10 cellular contexts compared by ENCODE assay signal in genomic region chr19:38676878-38677646, GRCh38. TPM values are rescaled to one million over a fixed set of nuclear protein-coding genes. Genes with fewer than 3 reads are reported as not detected.
DNase-seq lines count a peak whose midpoint lies in the region; ATAC-seq, FAIRE-seq and TF ChIP-seq lines count a peak whose summit lies in the region.
"Had no signal": no experiment of that assay in that cellular context is flagged by ENCODE, and none has a peak within 500 bp of the region (broad histone marks: within the 10 kb centered on the region; RNA-seq: fewer than 3 reads in every experiment).

No MANE protein-coding gene starts in this region.

- WGBS in right cardiac atrium = 70% methylated on average over 11 of the region's 11 CpGs

- DNase-seq in GM23338 (ENCODE audit: low spot score) (no peak), right cardiac atrium (peak in 1 of 3 donors; percentile 44), UCSD-AML1 (lab: John Stamatoyannopoulos, UW; ENCODE audit: unreplicated experiment) (no peak), left lobe of liver (ENCODE audit: low spot score) (no peak), omental fat pad (ENCODE audit: low spot score) (no peak), RCC 7860 (ENCODE audit: low spot score) (no peak)
- DNase-seq: naive thymus-derived CD8-positive, alpha-beta T cell; SIG-M5 had no signal

- no peak overlapping the region; the same call in 1 of the 2 replicates for H3K27ac Mint-ChIP-seq in GM23338
- peak overlapping the region; percentile 35 for H3K27ac Mint-ChIP-seq in activated T-helper 17 cell treated with anti-CD3 and anti-CD28 coated beads, Interleukin-2, amount 50 U/mL, for 72 hours

- H3K9me3 Mint-ChIP-seq in GM23338 = no peaks in the 10 kb centered on the region
- no peaks in the 10 kb centered on the region for H3K9me3 Mint-ChIP-seq in activated T-helper 17 cell treated with anti-CD3 and anti-CD28 coated beads, Interleukin-2, amount 50 U/mL, for 72 hours
- H3K9me3 Mint-ChIP-seq: naive thymus-derived CD8-positive, alpha-beta T cell had no signal

- H3K9me2 ChIP-seq in GM23338 (ENCODE audit: insufficient read depth) = no peaks in the 10 kb centered on the region

- no peaks in the 10 kb centered on the region for H3K27me3 ChIP-seq in GM23338 (ENCODE audit: insufficient read depth)
- no peaks in the 10 kb centered on the region for H3K27me3 ChIP-seq in right cardiac atrium (ENCODE audit: control insufficient read depth, insufficient read depth)

- H4K20me1 ChIP-seq in GM23338 (replicated peaks; ENCODE audit: insufficient read depth) = peaks cover 13% of the 10 kb centered on the region

- no peaks in the 10 kb centered on the region for H3K9me3 ChIP-seq in right cardiac atrium (ENCODE audit: control insufficient read depth, low read length)

- H3K4me1 ChIP-seq in GM23338 (ENCODE audit: insufficient read depth) (peaks cover 37% of the 10 kb centered on the region), right cardiac atrium (ENCODE audit: control insufficient read depth, insufficient read depth, low read length) (peaks cover 47% of the 10 kb centered on the region)

- no peaks in the 10 kb centered on the region; the same call in 1 of the 2 replicates for H3K36me3 ChIP-seq in GM23338 (ENCODE audit: insufficient read depth)

- H3K27me3 Mint-ChIP-seq in GM23338 (ENCODE audit: insufficient read depth, low read depth, poor library complexity) = peaks cover 10% of the 10 kb centered on the region
- H3K27me3 Mint-ChIP-seq in activated T-helper 17 cell treated with anti-CD3 and anti-CD28 coated beads, Interleukin-2, amount 50 U/mL, for 72 hours = no peaks in the 10 kb centered on the region

- H3K4me1 Mint-ChIP-seq in GM23338 = peaks cover 53% of the 10 kb centered on the region
- peaks cover 63% of the 10 kb centered on the region for H3K4me1 Mint-ChIP-seq in activated T-helper 17 cell treated with anti-CD3 and anti-CD28 coated beads, Interleukin-2, amount 50 U/mL, for 72 hours

- H3K4me3 ChIP-seq in GM23338 = no peak overlapping the region
- H3K4me3 ChIP-seq in right cardiac atrium (ENCODE audit: low read length) = no peak overlapping the region
- no peak overlapping the region for H3K4me3 ChIP-seq in skin epidermis

- FAIRE-seq in RCC 7860 (lab: Jason Lieb, UNC) = no peak

- H2AFZ ChIP-seq in GM23338 = no peak overlapping the region

- intact Hi-C loops in right cardiac atrium (cut with DNase I) = no loop called here

- peaks cover 3% of the 10 kb centered on the region for H3F3A ChIP-seq in GM23338 (replicated peaks; ENCODE audit: low read depth)

- peaks cover 96% of the 10 kb centered on the region for H3K79me2 ChIP-seq in GM23338 (replicated peaks; ENCODE audit: insufficient read depth)

- TF ChIP-seq CTCF in GM23338 (conservative IDR thresholded peaks at IDR 0.05; ENCODE audit: low read depth in 2 of 2) (no peak), omental fat pad (IDR thresholded peaks at IDR 0.05) (no peak)

- H3K4me2 ChIP-seq in GM23338 = no peak overlapping the region

- H3K27ac ChIP-seq in GM23338 (ENCODE audit: low read depth) (peak overlapping the region; percentile 88), right cardiac atrium (ENCODE audit: low read length) (peak overlapping the region; percentile 99), skin epidermis (peak overlapping the region in 20 of 21 experiments; percentile 8 to 92 (median 81))

- ATAC-seq in GM23338 = no peak
- no peak for ATAC-seq in activated T-helper 17 cell treated with anti-CD3 and anti-CD28 coated beads, Interleukin-2, amount 50 U/mL, for 72 hours (replicated peaks)
- no peak for ATAC-seq in right cardiac atrium
- ATAC-seq in left lobe of liver = no peak
- ATAC-seq in omental fat pad (ENCODE audit: low FRiP score) = no peak
- ATAC-seq: naive thymus-derived CD8-positive, alpha-beta T cell had no signal

- H3K4me3 Mint-ChIP-seq in GM23338 = no peak overlapping the region; the same call in 2 of the 3 replicates
- peak overlapping the region; percentile 32 for H3K4me3 Mint-ChIP-seq in activated T-helper 17 cell treated with anti-CD3 and anti-CD28 coated beads, Interleukin-2, amount 50 U/mL, for 72 hours

- H3K36me3 Mint-ChIP-seq in GM23338 (ENCODE audit: low read depth) = peaks cover 26% of the 10 kb centered on the region
- peaks cover 30% of the 10 kb centered on the region for H3K36me3 Mint-ChIP-seq in activated T-helper 17 cell treated with anti-CD3 and anti-CD28 coated beads, Interleukin-2, amount 50 U/mL, for 72 hours (ENCODE audit: low read depth)

TF ChIP-seq in GM23338, 12 proteins besides CTCF, POLR2A, EP300 and RAD21:
- TF ChIP-seq POLR2AphosphoS5 (IDR thresholded peaks at IDR 0.05; ENCODE audit: low read depth) (0 out of 2 replicates have a peak, but pooled peaks have one; percentile 25), NANOG (IDR thresholded peaks at IDR 0.05; ENCODE audit: borderline replicate concordance) (no peak), ZNF331 (CRISPR knock-in tag; IDR thresholded peaks at IDR 0.05; ENCODE audit: low read depth) (no peak), JUNB (IDR thresholded peaks at IDR 0.05; ENCODE audit: unreplicated experiment) (no peak), STAT1 (IDR thresholded peaks at IDR 0.05; ENCODE audit: unreplicated experiment) (no peak), EZH2 (IDR thresholded peaks at IDR 0.05; ENCODE audit: low read depth, unreplicated experiment) (no peak)

RNA-seq across cellular contexts. Expression of gene ACTN4, which starts 29.6 kb away (rescaled TPM):
- total RNA-seq in GM23338 (2014; rRNA removed; shearing (Covaris generic)) = 379 and 427 TPM in 2 replicates
- 54.6 and 68.9 TPM in 2 replicates for polyA plus RNA-seq in GM23338 (2016; fragmentation: Nextera tagmentation; extraction: Ambion mirVana)
- 100 to 1,000 TPM; 312 to 393 TPM for total RNA-seq in activated T-helper 17 cell treated with anti-CD3 and anti-CD28 coated beads, Interleukin-2, amount 50 U/mL, for 72 hours
- 100 to 1,000 TPM; 116 to 226 (median 122) TPM for total RNA-seq in right cardiac atrium
- 87.4 TPM for polyA plus RNA-seq in right cardiac atrium
- 156 TPM for total RNA-seq in left lobe of liver
- total RNA-seq in omental fat pad = 100 to 1,000 TPM; 290 to 517 (median 367) TPM

RNA-seq across cellular contexts. Expression of gene EIF3K, which starts 58.1 kb away (rescaled TPM):
- total RNA-seq in GM23338 (2014; rRNA removed; shearing (Covaris generic)) = 509 and 527 TPM in 2 replicates
- 215 and 226 TPM in 2 replicates for polyA plus RNA-seq in GM23338 (2016; fragmentation: Nextera tagmentation; extraction: Ambion mirVana)
- total RNA-seq in activated T-helper 17 cell treated with anti-CD3 and anti-CD28 coated beads, Interleukin-2, amount 50 U/mL, for 72 hours = 100 to 1,000 TPM; 172 to 301 TPM
- total RNA-seq in right cardiac atrium = 100 to 1,000 TPM; 477 to 576 (median 534) TPM
- polyA plus RNA-seq in right cardiac atrium = 829 TPM
- 106 TPM for total RNA-seq in left lobe of liver
- 100 to 1,000 TPM; 364 to 556 (median 476) TPM for total RNA-seq in omental fat pad

RNA-seq across cellular contexts. Expression of gene MAP4K1, which starts 59.3 kb away (rescaled TPM):
- total RNA-seq in GM23338 (2014; rRNA removed; shearing (Covaris generic)) = 7.7 and 11.8 TPM in 2 replicates
- polyA plus RNA-seq in GM23338 (2016; fragmentation: Nextera tagmentation; extraction: Ambion mirVana) (42.8 and 44.6 TPM in 2 replicates), right cardiac atrium (0.88 TPM)
- total RNA-seq in activated T-helper 17 cell treated with anti-CD3 and anti-CD28 coated beads, Interleukin-2, amount 50 U/mL, for 72 hours = 100 to 1,000 TPM; 310 to 354 TPM
- total RNA-seq in right cardiac atrium (1 to 10 TPM; 1.0 to 4.4 (median 3.0) TPM), left lobe of liver (3.5 TPM), omental fat pad (1 to 10 TPM; 1.5 to 3.2 (median 2.7) TPM)

Comparison
In these comparisons a context has a peak if more than half of its experiments do, and no peak if none do; other contexts are left out.
1. RNA of gene MAP4K1, which starts 59.3 kb away (total RNA-seq): 310 to 354 TPM in activated T-helper 17 cell treated with anti-CD3 and anti-CD28 coated beads, Interleukin-2, amount 50 U/mL, for 72 hours; 7.7 to 11.8 TPM in GM23338, 1.0 to 4.4 TPM in right cardiac atrium, 3.5 TPM in left lobe of liver (single experiment) and 1.5 to 3.2 TPM in omental fat pad; every median in the first group is over 10 times any median in the second.
2. Peak in every context shown above with its lines, with median percentiles within 50 percentile points of each other: H3K27ac ChIP-seq.